In the genomic region with DNA sequence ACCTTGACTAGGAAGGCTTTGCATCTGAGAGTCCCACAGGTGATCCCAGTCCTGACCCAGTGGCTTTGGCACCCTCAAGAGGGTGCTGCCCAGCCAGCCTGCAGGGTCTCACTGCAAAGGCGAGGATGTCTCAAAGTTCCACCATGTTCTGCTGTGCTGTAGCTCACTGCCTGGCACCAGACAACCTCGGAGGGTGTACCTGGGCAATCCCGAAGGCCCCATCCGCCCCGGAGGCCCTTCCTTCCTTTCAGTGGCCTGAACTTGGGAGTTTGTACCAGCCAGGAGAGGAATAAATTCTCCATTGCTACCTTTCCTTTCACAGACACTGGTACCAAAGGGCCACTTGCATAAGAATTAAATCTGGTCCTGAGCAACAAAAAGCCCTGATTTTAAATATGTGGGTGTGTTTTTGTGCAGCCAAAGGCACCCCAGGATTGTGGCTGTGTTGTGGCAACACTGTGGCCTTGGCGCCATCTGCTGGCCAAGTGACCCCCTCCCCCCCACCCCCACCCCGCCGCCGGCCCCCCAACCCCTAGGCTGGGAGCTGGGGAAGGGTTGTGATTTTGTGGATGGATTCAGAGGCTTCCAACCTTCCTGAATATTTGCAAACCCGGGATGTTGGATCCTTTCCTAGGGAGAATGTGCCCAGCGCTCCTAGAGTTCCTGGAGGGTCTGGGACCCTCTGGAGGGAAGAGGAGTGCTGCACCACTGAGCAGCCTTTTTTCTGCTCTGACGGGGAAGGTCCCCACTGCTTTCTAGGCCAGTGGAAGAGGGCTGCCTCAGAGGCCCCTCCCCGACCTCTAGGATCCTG, we compare ENCODE assay signal across 1 cellular context.
TF ChIP-seq lines count a peak whose summit lies in the region.

No MANE protein-coding gene starts in this region.

TF ChIP-seq in WTC11, 78 proteins besides CTCF, POLR2A, EP300 and RAD21 (continued from another document):
- TF ChIP-seq, protein P1, sequence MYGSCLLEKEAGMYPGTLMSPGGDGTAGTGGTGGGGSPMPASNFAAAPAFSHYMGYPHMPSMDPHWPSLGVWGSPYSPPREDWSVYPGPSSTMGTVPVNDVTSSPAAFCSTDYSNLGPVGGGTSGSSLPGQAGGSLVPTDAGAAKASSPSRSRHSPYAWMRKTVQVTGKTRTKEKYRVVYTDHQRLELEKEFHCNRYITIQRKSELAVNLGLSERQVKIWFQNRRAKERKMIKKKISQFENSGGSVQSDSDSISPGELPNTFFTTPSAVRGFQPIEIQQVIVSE (CRISPR knock-in tag; IDR thresholded peaks at IDR 0.05; ENCODE audit: borderline replicate concordance) = no peak
- TF ChIP-seq ZNF671 (CRISPR knock-in tag; IDR thresholded peaks at IDR 0.05) (no peak), ETV6 (CRISPR knock-in tag; IDR thresholded peaks at IDR 0.05) (no peak), TCF7 (CRISPR knock-in tag; IDR thresholded peaks at IDR 0.05; ENCODE audit: low read depth) (no peak), ZNF219 (CRISPR knock-in tag; IDR thresholded peaks at IDR 0.05; ENCODE audit: borderline replicate concordance) (no peak)
- TF ChIP-seq, protein P2, sequence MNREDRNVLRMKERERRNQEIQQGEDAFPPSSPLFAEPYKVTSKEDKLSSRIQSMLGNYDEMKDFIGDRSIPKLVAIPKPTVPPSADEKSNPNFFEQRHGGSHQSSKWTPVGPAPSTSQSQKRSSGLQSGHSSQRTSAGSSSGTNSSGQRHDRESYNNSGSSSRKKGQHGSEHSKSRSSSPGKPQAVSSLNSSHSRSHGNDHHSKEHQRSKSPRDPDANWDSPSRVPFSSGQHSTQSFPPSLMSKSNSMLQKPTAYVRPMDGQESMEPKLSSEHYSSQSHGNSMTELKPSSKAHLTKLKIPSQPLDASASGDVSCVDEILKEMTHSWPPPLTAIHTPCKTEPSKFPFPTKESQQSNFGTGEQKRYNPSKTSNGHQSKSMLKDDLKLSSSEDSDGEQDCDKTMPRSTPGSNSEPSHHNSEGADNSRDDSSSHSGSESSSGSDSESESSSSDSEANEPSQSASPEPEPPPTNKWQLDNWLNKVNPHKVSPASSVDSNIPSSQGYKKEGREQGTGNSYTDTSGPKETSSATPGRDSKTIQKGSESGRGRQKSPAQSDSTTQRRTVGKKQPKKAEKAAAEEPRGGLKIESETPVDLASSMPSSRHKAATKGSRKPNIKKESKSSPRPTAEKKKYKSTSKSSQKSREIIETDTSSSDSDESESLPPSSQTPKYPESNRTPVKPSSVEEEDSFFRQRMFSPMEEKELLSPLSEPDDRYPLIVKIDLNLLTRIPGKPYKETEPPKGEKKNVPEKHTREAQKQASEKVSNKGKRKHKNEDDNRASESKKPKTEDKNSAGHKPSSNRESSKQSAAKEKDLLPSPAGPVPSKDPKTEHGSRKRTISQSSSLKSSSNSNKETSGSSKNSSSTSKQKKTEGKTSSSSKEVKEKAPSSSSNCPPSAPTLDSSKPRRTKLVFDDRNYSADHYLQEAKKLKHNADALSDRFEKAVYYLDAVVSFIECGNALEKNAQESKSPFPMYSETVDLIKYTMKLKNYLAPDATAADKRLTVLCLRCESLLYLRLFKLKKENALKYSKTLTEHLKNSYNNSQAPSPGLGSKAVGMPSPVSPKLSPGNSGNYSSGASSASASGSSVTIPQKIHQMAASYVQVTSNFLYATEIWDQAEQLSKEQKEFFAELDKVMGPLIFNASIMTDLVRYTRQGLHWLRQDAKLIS (CRISPR knock-in tag; IDR thresholded peaks at IDR 0.05; ENCODE audit: borderline replicate concordance) = no peak
- TF ChIP-seq, protein P3, sequence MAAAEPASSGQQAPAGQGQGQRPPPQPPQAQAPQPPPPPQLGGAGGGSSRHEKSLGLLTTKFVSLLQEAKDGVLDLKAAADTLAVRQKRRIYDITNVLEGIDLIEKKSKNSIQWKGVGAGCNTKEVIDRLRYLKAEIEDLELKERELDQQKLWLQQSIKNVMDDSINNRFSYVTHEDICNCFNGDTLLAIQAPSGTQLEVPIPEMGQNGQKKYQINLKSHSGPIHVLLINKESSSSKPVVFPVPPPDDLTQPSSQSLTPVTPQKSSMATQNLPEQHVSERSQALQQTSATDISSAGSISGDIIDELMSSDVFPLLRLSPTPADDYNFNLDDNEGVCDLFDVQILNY (CRISPR knock-in tag; IDR thresholded peaks at IDR 0.05) = no peak
